Comparison of ENCODE assay signal across 15 cellular contexts in the genomic region with DNA sequence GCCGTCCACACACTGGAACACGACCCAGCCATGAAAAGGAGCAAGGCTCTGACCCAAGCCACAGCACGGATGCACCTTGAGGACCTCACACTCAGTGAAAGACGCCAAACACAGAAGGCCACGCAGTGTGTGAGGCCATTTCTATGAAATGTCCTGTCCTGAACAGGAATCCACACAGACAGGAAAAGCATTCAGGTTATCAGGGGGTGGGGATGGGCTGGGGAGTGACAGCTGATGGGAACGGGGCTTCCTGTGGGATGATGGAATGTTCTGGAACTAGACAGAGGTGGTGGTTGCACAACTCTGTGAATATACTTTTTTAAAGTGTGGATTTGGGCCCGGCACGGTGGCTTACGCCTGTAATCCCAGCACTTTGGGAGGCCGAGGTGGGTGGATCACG. TPM values are rescaled to one million over a fixed set of nuclear protein-coding genes. Genes with fewer than 3 reads are reported as not detected.
DNase-seq lines count a peak whose midpoint lies in the region; ATAC-seq, FAIRE-seq and TF ChIP-seq lines count a peak whose summit lies in the region.
"Had no signal": no experiment of that assay in that cellular context is flagged by ENCODE, and none has a peak within 500 bp of the region (broad histone marks: within the 10 kb centered on the region; RNA-seq: fewer than 3 reads in every experiment).

No MANE protein-coding gene starts in this region.

- no peak overlapping the region for H3K9ac ChIP-seq in BLaER1

- no peak overlapping the region for H3K27ac Mint-ChIP-seq in type B pancreatic cell

- H3K4me1 ChIP-seq in BLaER1 (peaks cover 69% of the 10 kb centered on the region), lower lobe of right lung (peaks cover 70% of the 10 kb centered on the region), tibial artery (peaks cover 0 to 57% (median 40%) of the 10 kb centered on the region in 4 donors)
- H3K4me1 ChIP-seq: HAP-1, SJCRH30 had no signal

- H3K27ac ChIP-seq in BLaER1 (no peak overlapping the region), lower lobe of right lung (peak overlapping the region; percentile 97), tibial artery (no peak overlapping the region)
- H3K27ac ChIP-seq: SJCRH30 had no signal

- H3K4me2 ChIP-seq in BLaER1, result peak overlapping the region; percentile 14; the same call in 1 of the 2 replicates

- DNase-seq in LHCN-M2 (ENCODE audit: low read depth), result peak; percentile 31
- peak; percentile 26 for DNase-seq in bronchial epithelial cell (ENCODE audit: low read depth)
- no peak for DNase-seq in lower lobe of right lung
- no peak for DNase-seq in type B pancreatic cell (ENCODE audit: extremely low spot score, unreplicated experiment)
- DNase-seq in Kasumi-1 (lab: John Stamatoyannopoulos, UW), result no peak
- DNase-seq in NCI-H1417 (lab: John Stamatoyannopoulos, UW), result no peak
- no peak for DNase-seq in tibial artery
- DNase-seq: colonic mucosa, NCI-H1092 treated with DMSO at 0.1 percent for 48 hours, nucleus accumbens, SJCRH30, small intestine, substantia nigra had no signal

- H3K36me3 Mint-ChIP-seq in type B pancreatic cell, result peaks cover 3% of the 10 kb centered on the region

- no peak overlapping the region for H3K4me3 Mint-ChIP-seq in type B pancreatic cell

- TF ChIP-seq CTCF in bronchial epithelial cell (IDR thresholded peaks at IDR 0.05; ENCODE audit: insufficient read depth, low read length, severe bottlenecking), result no peak
- no peak for TF ChIP-seq CTCF in lower lobe of right lung (IDR thresholded peaks at IDR 0.05)
- TF ChIP-seq CTCF in type B pancreatic cell (conservative IDR thresholded peaks at IDR 0.05), result no peak
- no peak for TF ChIP-seq CTCF in tibial artery (IDR thresholded peaks at IDR 0.05)

- H3K27me3 ChIP-seq in BLaER1 (no peaks in the 10 kb centered on the region), bronchial epithelial cell (ENCODE audit: control insufficient read depth, insufficient read depth, low read length) (no peaks in the 10 kb centered on the region), lower lobe of right lung (ENCODE audit: low read depth) (no peaks in the 10 kb centered on the region), tibial artery (no peaks in the 10 kb centered on the region)
- H3K27me3 ChIP-seq: colonic mucosa, SJCRH30 had no signal

- H3K9me3 Mint-ChIP-seq in type B pancreatic cell, result no peaks in the 10 kb centered on the region

- H4K20me1 ChIP-seq in BLaER1, result peaks cover 83% of the 10 kb centered on the region

- ATAC-seq in lower lobe of right lung, result no peak

- FAIRE-seq in bronchial epithelial cell (lab: Jason Lieb, UNC), result no peak
- FAIRE-seq: small intestine had no signal

- no peaks in the 10 kb centered on the region for H3K27me3 Mint-ChIP-seq in type B pancreatic cell

- H3K4me1 Mint-ChIP-seq in type B pancreatic cell (ENCODE audit: unreplicated experiment), result no peaks in the 10 kb centered on the region

- H3K4me3 ChIP-seq in BLaER1 (no peak overlapping the region), bronchial epithelial cell (ENCODE audit: low read depth, low read length) (no peak overlapping the region), lower lobe of right lung (no peak overlapping the region), tibial artery (no peak overlapping the region)
- H3K4me3 ChIP-seq: colonic mucosa, HAP-1, SJCRH30 had no signal

- H3K36me3 ChIP-seq in BLaER1, result peaks cover 24% of the 10 kb centered on the region; the same call in 1 of the 2 replicates
- peaks cover 18% of the 10 kb centered on the region for H3K36me3 ChIP-seq in bronchial epithelial cell (ENCODE audit: control insufficient read depth, insufficient read depth, low read length)
- H3K36me3 ChIP-seq in lower lobe of right lung, result peaks cover 18% of the 10 kb centered on the region
- H3K36me3 ChIP-seq in tibial artery, result peaks cover 0 to 22% (median 6%) of the 10 kb centered on the region in 3 donors
- H3K36me3 ChIP-seq: colonic mucosa, HAP-1 had no signal

- H3K9me3 ChIP-seq in BLaER1 (no peaks in the 10 kb centered on the region), lower lobe of right lung (no peaks in the 10 kb centered on the region), tibial artery (no peaks in the 10 kb centered on the region)
- H3K9me3 ChIP-seq: colonic mucosa, HAP-1, SJCRH30 had no signal

- intact Hi-C loops in lower lobe of right lung (cut with DNase I) (no loop called here), tibial artery (cut with DNase I; ENCODE audit: low total_unique reads) (no loop called here)

RNA-seq across cellular contexts. Expression of a gene that starts 30.6 kb away (rescaled TPM):
- total RNA-seq in LHCN-M2 (2014; rRNA removed), result 347 and 363 TPM in 2 replicates
- polyA plus RNA-seq in LHCN-M2 (2012), result 753 TPM
- 274 and 291 TPM in 2 replicates for total RNA-seq in bronchial epithelial cell
- 378 TPM for total RNA-seq in lower lobe of right lung
- total RNA-seq in type B pancreatic cell (ENCODE audit: low replicate concordance), result 174 and 204 TPM in 2 replicates

RNA-seq across cellular contexts. Expression of a gene that starts 39.3 kb away (rescaled TPM):
- total RNA-seq in LHCN-M2 (2014; rRNA removed), result 277 and 355 TPM in 2 replicates
- 341 TPM for polyA plus RNA-seq in LHCN-M2 (2012)
- 57.4 and 87.1 TPM in 2 replicates for total RNA-seq in bronchial epithelial cell
- total RNA-seq in lower lobe of right lung, result 158 TPM
- 171 and 181 TPM in 2 replicates for total RNA-seq in type B pancreatic cell (ENCODE audit: low replicate concordance)

RNA-seq across cellular contexts. Expression of a gene that starts 39.6 kb away (rescaled TPM):
- total RNA-seq in LHCN-M2 (2014; rRNA removed), result 33.3 and 33.9 TPM in 2 replicates
- polyA plus RNA-seq in LHCN-M2 (2012), result 18.0 TPM
- 16.8 and 22.8 TPM in 2 replicates for total RNA-seq in bronchial epithelial cell
- 91.6 TPM for total RNA-seq in lower lobe of right lung
- 45.5 and 60.7 TPM in 2 replicates for total RNA-seq in type B pancreatic cell (ENCODE audit: low replicate concordance)

Comparison
In these comparisons a context has a peak if more than half of its experiments do, and no peak if none do; other contexts are left out.
1. DNase-seq: peak in LHCN-M2 (single experiment) and bronchial epithelial cell (single experiment); none in lower lobe of right lung (single experiment), type B pancreatic cell (single experiment), Kasumi-1 (0 of 2), NCI-H1417 (0 of 3) and tibial artery (0 of 2).